ENCODE assay signal across 2 cellular contexts in genomic region chr1:1321477-1321876, GRCh38.
A peak's percentile ranks its signal among the peaks of the same experiment; 100 is the strongest.
TF ChIP-seq lines count a peak whose summit lies in the region.

No MANE protein-coding gene starts in this region.

TF ChIP-seq in HEK293, 187 proteins besides CTCF, POLR2A, EP300 and RAD21:
- TF ChIP-seq ZNF830 (tag by site-specific recombination; IDR thresholded peaks at IDR 0.05; ENCODE audit: low read depth) = no peak
- TF ChIP-seq BCL11A (tag by site-specific recombination; IDR thresholded peaks at IDR 0.05; ENCODE audit: low read depth) = 0 out of 2 replicates have a peak, but pooled peaks have one; percentile 3

TF ChIP-seq in GM12878, 131 proteins besides CTCF, POLR2A, EP300 and RAD21:
- TF ChIP-seq USF1 (IDR thresholded peaks at IDR 0.05; ENCODE audit: borderline replicate concordance, extremely low read length, insufficient read depth, low read depth, low read length) (no peak), CBFB (IDR thresholded peaks at IDR 0.05; ENCODE audit: low read depth) (no peak), IRF5 (IDR thresholded peaks at IDR 0.05; ENCODE audit: borderline replicate concordance) (no peak), GABPA (IDR thresholded peaks at IDR 0.05; ENCODE audit: low read depth) (no peak), SIX5 (IDR thresholded peaks at IDR 0.05; ENCODE audit: low read depth, low read length, severe bottlenecking) (no peak), EED (IDR thresholded peaks at IDR 0.05; ENCODE audit: low read depth) (no peak), STAT3 (IDR thresholded peaks at IDR 0.05; ENCODE audit: low read depth, low read length) (no peak), MTA2 (IDR thresholded peaks at IDR 0.05; ENCODE audit: low read depth) (no peak), ZZZ3 (IDR thresholded peaks at IDR 0.05; ENCODE audit: control insufficient read depth, insufficient read length, low read depth) (no peak), IRF3 (IDR thresholded peaks at IDR 0.05) (no peak), MEF2B (IDR thresholded peaks at IDR 0.05; ENCODE audit: partially characterized antibody, poor library complexity, severe bottlenecking) (no peak), USF2 (IDR thresholded peaks at IDR 0.05; ENCODE audit: borderline replicate concordance, low read depth, low read length) (no peak), NBN (IDR thresholded peaks at IDR 0.05) (no peak), CREM (IDR thresholded peaks at IDR 0.05; ENCODE audit: low read depth) (no peak), ATF7 (IDR thresholded peaks at IDR 0.05; ENCODE audit: low read depth) (no peak), ZNF207 (IDR thresholded peaks at IDR 0.05; ENCODE audit: borderline replicate concordance) (no peak), MXI1 (IDR thresholded peaks at IDR 0.05; ENCODE audit: low read depth, low read length) (no peak)
